Comparison of ENCODE assay signal across 21 cellular contexts in genomic region chr6:2677080-2677593, GRCh38.
DNase-seq lines count a peak whose midpoint lies in the region; ATAC-seq, FAIRE-seq and TF ChIP-seq lines count a peak whose summit lies in the region.
"Had no signal": no experiment of that assay in that cellular context is flagged by ENCODE, and none has a peak within 500 bp of the region (broad histone marks: within the 10 kb centered on the region; RNA-seq: fewer than 3 reads in every experiment).

No MANE protein-coding gene starts in this region.

- H3K4me3 ChIP-seq in esophagus muscularis mucosa = no peak overlapping the region
- H3K4me3 ChIP-seq in mucosa of descending colon = no peak overlapping the region
- H3K4me3 ChIP-seq in small intestine (ENCODE audit: low read depth in 1 of 2, low read length in 2 of 2) = no peak overlapping the region
- no peak overlapping the region for H3K4me3 ChIP-seq in A673 (ENCODE audit: low read depth, low read length, poor library complexity, severe bottlenecking)
- H3K4me3 ChIP-seq: BLaER1 treated with 17β-estradiol and CSF1 and Interleukin-3, amounts not matched to agents 10 nM and 100 nM had no signal

- TF ChIP-seq CTCF in esophagus muscularis mucosa (IDR thresholded peaks at IDR 0.05) (no peak), mucosa of descending colon (IDR thresholded peaks at IDR 0.05) (no peak), A673 (conservative IDR thresholded peaks at IDR 0.05; ENCODE audit: low read depth, low read length) (no peak)

- no peaks in the 10 kb centered on the region for H3K4me1 ChIP-seq in esophagus muscularis mucosa
- H3K4me1 ChIP-seq in mucosa of descending colon (ENCODE audit: low read depth) = no peaks in the 10 kb centered on the region
- no peaks in the 10 kb centered on the region for H3K4me1 ChIP-seq in small intestine (ENCODE audit: control insufficient read depth in 2 of 2, insufficient read depth in 1 of 2, low read depth in 1 of 2, low read length in 1 of 2)
- H3K4me1 ChIP-seq in A673 (ENCODE audit: insufficient read depth, low read length, poor library complexity, severe bottlenecking) = no peaks in the 10 kb centered on the region
- H3K4me1 ChIP-seq: BLaER1 treated with 17β-estradiol and CSF1 and Interleukin-3, amounts not matched to agents 10 nM and 100 nM; Caco-2 had no signal

- CTCF ChIA-PET in A673 (lab: Charles Lee) = no interaction called here

- H3K36me3 ChIP-seq in esophagus muscularis mucosa (no peaks in the 10 kb centered on the region), mucosa of descending colon (ENCODE audit: low read depth) (no peaks in the 10 kb centered on the region), small intestine (ENCODE audit: control insufficient read depth in 2 of 2, insufficient read depth in 2 of 2, low read length in 2 of 2) (no peaks in the 10 kb centered on the region), A673 (ENCODE audit: insufficient read depth, low read length, poor library complexity, severe bottlenecking) (no peaks in the 10 kb centered on the region)
- H3K36me3 ChIP-seq: BLaER1 treated with 17β-estradiol and CSF1 and Interleukin-3, amounts not matched to agents 10 nM and 100 nM had no signal

- intact Hi-C loops in esophagus muscularis mucosa (cut with DNase I) = no loop called here
- intact Hi-C loops in mucosa of descending colon (cut with DNase I, micrococcal nuclease) = no loop called here
- intact Hi-C loops in A673 (cut with micrococcal nuclease; ENCODE audit: unreplicated experiment) = no loop called here
- intact Hi-C loops in left cardiac atrium (cut with DNase I) = no loop called here

- BruUV-seq in A673 (replicated peaks; lab: Mats Ljungman, UMichigan) = no TSS peak

- no peak for FAIRE-seq in small intestine (lab: Jason Lieb, UNC)
- FAIRE-seq: A204.1, D721Med, G401.6, GM12891, GM19239 had no signal

- no peak overlapping the region for H3K27ac ChIP-seq in esophagus muscularis mucosa (replicated peaks in 1 of 4)
- H3K27ac ChIP-seq in small intestine (ENCODE audit: low read depth in 1 of 2, low read length in 1 of 2) = no peak overlapping the region
- no peak overlapping the region for H3K27ac ChIP-seq in A673 (ENCODE audit: low read depth, low read length, poor library complexity, severe bottlenecking)
- H3K27ac ChIP-seq: BLaER1 treated with 17β-estradiol and CSF1 and Interleukin-3, amounts not matched to agents 10 nM and 100 nM; C4-2B had no signal

- H3K9me3 ChIP-seq in esophagus muscularis mucosa (no peaks in the 10 kb centered on the region), mucosa of descending colon (no peaks in the 10 kb centered on the region), small intestine (ENCODE audit: control insufficient read depth, low read depth) (no peaks in the 10 kb centered on the region), A673 (ENCODE audit: low read depth, low read length, poor library complexity, severe bottlenecking) (no peaks in the 10 kb centered on the region)
- H3K9me3 ChIP-seq: BLaER1 treated with 17β-estradiol and CSF1 and Interleukin-3, amounts not matched to agents 10 nM and 100 nM; Caco-2 had no signal

- POLR2A ChIA-PET in A673 (lab: Charles Lee; ENCODE audit: low non-redundant PET) = no interaction called here

- DNase-seq in esophagus muscularis mucosa (ENCODE audit: extremely low spot score) = peak; percentile 7
- no peak for DNase-seq in mucosa of descending colon
- DNase-seq in small intestine = peak; percentile 45
- no peak for DNase-seq in A673 (ENCODE audit: low spot score)
- DNase-seq in left cardiac atrium = no peak
- DNase-seq: 8988T; AML-193; Caco-2; Calu3; CD4-positive, alpha-beta T cell; CD8-positive, alpha-beta T cell; DMS79 treated with DMSO at 0.1 percent for 48 hours; GF-D8 had no signal

- H3K27me3 ChIP-seq in esophagus muscularis mucosa = no peaks in the 10 kb centered on the region
- no peaks in the 10 kb centered on the region for H3K27me3 ChIP-seq in small intestine (ENCODE audit: control insufficient read depth in 2 of 2, insufficient read depth in 2 of 2, low read length in 2 of 2)
- no peaks in the 10 kb centered on the region for H3K27me3 ChIP-seq in A673 (replicated peaks; ENCODE audit: insufficient read depth, low read depth, low read length, poor library complexity)
- H3K27me3 ChIP-seq: BLaER1 treated with 17β-estradiol and CSF1 and Interleukin-3, amounts not matched to agents 10 nM and 100 nM had no signal

- no peak for TF ChIP-seq POLR2A in esophagus muscularis mucosa (IDR thresholded peaks at IDR 0.05; ENCODE audit: low read depth)

- WGBS in esophagus muscularis mucosa = 88% methylated on average over 4 of the region's 4 CpGs
- 18 to 64% (median 38%) methylated on average over 4 of the region's 4 CpGs for WGBS in small intestine, 3 donors

- TF ChIP-seq EP300 in esophagus muscularis mucosa (IDR thresholded peaks at IDR 0.05) = no peak

- ATAC-seq in mucosa of descending colon (peak; percentile 21), GM19397 (IDR thresholded peaks at IDR 0.05; ENCODE audit: unreplicated experiment) (no peak), left cardiac atrium (no peak)
- ATAC-seq: CD8-positive, alpha-beta T cell had no signal

Comparison
In these comparisons a context has a peak if more than half of its experiments do, and no peak if none do; other contexts are left out.
1. DNase-seq: peak in esophagus muscularis mucosa (single experiment) and small intestine (single experiment); none in mucosa of descending colon (0 of 3), A673 (single experiment) and left cardiac atrium (single experiment).